In genomic region chr10:1487288-1487687, GRCh38 we compare ENCODE assay signal across 27 cellular contexts.
"Had no signal": no experiment of that assay in that cellular context is flagged by ENCODE, and none has a peak within 500 bp of the region (broad histone marks: within the 10 kb centered on the region; RNA-seq: fewer than 3 reads in every experiment).

No MANE protein-coding gene starts in this region.

- H3K36me3 ChIP-seq: adrenal gland, breast epithelium, MG63 had no signal

- H3K4me1 ChIP-seq: adrenal gland, body of pancreas, breast epithelium had no signal

- DNase-seq: activated CD4-positive, alpha-beta T cell treated with anti-CD3 and anti-CD28 coated beads, Interleukin-2, amount 10 ng/mL, durations not matched to agents 24 days and 14 days; activated CD4-positive, alpha-beta T cell treated with anti-CD3 and anti-CD28 coated beads, Interleukin-2, amount 50 U/mL, for 4 hours; activated CD8-positive, alpha-beta T cell treated with anti-CD3 and anti-CD28 coated beads, Interleukin-2, amount 10 ng/mL, durations not matched to agents 7 days and 5 days; activated gamma-delta T cell; activated naive CD4-positive, alpha-beta T cell treated with Interleukin-2 at 50 U/mL for 16 hours; activated T-cell treated with anti-CD3 and anti-CD28 coated beads, Interleukin-2, amount 50 U/mL, for 24 hours; adrenal gland; body of pancreas; Karpas-422; MG63; NCI-H1048; NCI-H1105 treated with DMSO at 0.1 percent for 48 hours; NCI-H1436; NCI-H1694; NCI-H1930; NCI-H2081 treated with DMSO at 0.1 percent for 48 hours; NCI-H226; NCI-H446 treated with DMSO at 0.1 percent for 48 hours; NCI-H524; NK-92 treated with Interleukin-12 subunit alpha and Interleukin-12 subunit beta, amount 100 ng/mL, for 24 hours; OCI-M1; Right ventricle myocardium superior; T1000 had no signal

- ATAC-seq: activated CD8-positive, alpha-beta T cell treated with anti-CD3 and anti-CD28 coated beads, Interleukin-2, amount 10 ng/mL, durations not matched to agents 7 days and 5 days; activated naive CD4-positive, alpha-beta T cell treated with anti-CD3 and anti-CD28 coated beads, Interleukin-2, amount 50 U/mL, for 72 hours; body of pancreas had no signal

- H3K4me3 ChIP-seq: adrenal gland, body of pancreas, breast epithelium, MG63, SK-N-MC had no signal

- H3K27ac Mint-ChIP-seq: activated CD4-positive, alpha-beta T cell treated with anti-CD3 and anti-CD28 coated beads, Interleukin-2, amount 10 ng/mL, durations not matched to agents 24 days and 14 days; activated CD8-positive, alpha-beta T cell treated with anti-CD3 and anti-CD28 coated beads, Interleukin-2, amount 10 ng/mL, durations not matched to agents 7 days and 5 days; activated naive CD4-positive, alpha-beta T cell treated with anti-CD3 and anti-CD28 coated beads, Interleukin-2, amount 50 U/mL, for 72 hours; activated T-cell treated with anti-CD3 and anti-CD28 coated beads, Interleukin-2, amount 50 U/mL, for 24 hours; activated T-helper 2 cell treated with anti-CD3 and anti-CD28 coated beads, Interferon-gamma antibody, Interleukin-2, Interleukin-4, amounts not matched to agents 10 μg/mL and 5 μg/mL and 100 μg/mL, durations not matched to agents 14 hours and 24 hours and 36 hours had no signal

- H3K4me1 Mint-ChIP-seq: activated CD4-positive, alpha-beta T cell treated with anti-CD3 and anti-CD28 coated beads, Interleukin-2, amount 10 ng/mL, durations not matched to agents 24 days and 14 days had no signal

- H3K27ac ChIP-seq: adrenal gland, body of pancreas, breast epithelium, SK-N-MC had no signal

- H3K9me3 Mint-ChIP-seq: activated CD4-positive, alpha-beta T cell treated with anti-CD3 and anti-CD28 coated beads, Interleukin-2, amount 10 ng/mL, durations not matched to agents 24 days and 14 days; activated naive CD4-positive, alpha-beta T cell treated with anti-CD3 and anti-CD28 coated beads, Interleukin-2, amount 50 U/mL, for 72 hours; activated T-cell treated with anti-CD3 and anti-CD28 coated beads, Interleukin-2, amount 50 U/mL, for 24 hours; activated T-helper 2 cell treated with anti-CD3 and anti-CD28 coated beads, Interferon-gamma antibody, Interleukin-2, Interleukin-4, amounts not matched to agents 10 μg/mL and 5 μg/mL and 100 μg/mL, durations not matched to agents 14 hours and 24 hours and 36 hours had no signal

- H3K9me3 ChIP-seq: adrenal gland, body of pancreas, breast epithelium, MG63 had no signal

- H3K27me3 ChIP-seq: adrenal gland, body of pancreas, MG63 had no signal

- H3K4me3 Mint-ChIP-seq: activated CD4-positive, alpha-beta T cell treated with anti-CD3 and anti-CD28 coated beads, Interleukin-2, amount 10 ng/mL, durations not matched to agents 24 days and 14 days; activated CD8-positive, alpha-beta T cell treated with anti-CD3 and anti-CD28 coated beads, Interleukin-2, amount 10 ng/mL, durations not matched to agents 7 days and 5 days; activated T-cell treated with anti-CD3 and anti-CD28 coated beads, Interleukin-2, amount 50 U/mL, for 24 hours had no signal

- H3K36me3 Mint-ChIP-seq: activated naive CD4-positive, alpha-beta T cell treated with anti-CD3 and anti-CD28 coated beads, Interleukin-2, amount 50 U/mL, for 72 hours had no signal
